ENCODE assay signal across 26 cellular contexts in genomic region chr2:54720563-54720962, GRCh38. TPM values are rescaled to one million over a fixed set of nuclear protein-coding genes. Genes with fewer than 3 reads are reported as not detected.
DNase-seq lines count a peak whose midpoint lies in the region; ATAC-seq, FAIRE-seq and TF ChIP-seq lines count a peak whose summit lies in the region.
"Had no signal": no experiment of that assay in that cellular context is flagged by ENCODE, and none has a peak within 500 bp of the region (broad histone marks: within the 10 kb centered on the region; RNA-seq: fewer than 3 reads in every experiment).

No MANE protein-coding gene starts in this region.

- H3K9ac ChIP-seq in HepG2 (ENCODE audit: insufficient read depth, low read depth, low read length) (no peak overlapping the region), K562 (ENCODE audit: insufficient read depth in 1 of 2, low read depth in 2 of 2, low read length in 2 of 2) (no peak overlapping the region)
- H3K9ac ChIP-seq: SK-N-SH had no signal

- no peaks in the 10 kb centered on the region for H3K36me3 ChIP-seq in HepG2 (replicated peaks in 1 of 2; ENCODE audit: control insufficient read depth in 1 of 2, insufficient read depth in 2 of 2, low read length in 2 of 2)
- no peaks in the 10 kb centered on the region for H3K36me3 ChIP-seq in right lobe of liver
- no peaks in the 10 kb centered on the region for H3K36me3 ChIP-seq in K562 (ENCODE audit: control insufficient read depth, insufficient read depth, low read length)
- H3K36me3 ChIP-seq: Peyer's patch had no signal

- H3K4me3 ChIP-seq in HepG2 (replicated peaks in 1 of 3; ENCODE audit: insufficient read depth in 1 of 3, low read depth in 2 of 3, low read length in 3 of 3): no peak overlapping the region
- H3K4me3 ChIP-seq in right lobe of liver: no peak overlapping the region
- no peak overlapping the region for H3K4me3 ChIP-seq in K562
- H3K4me3 ChIP-seq: Peyer's patch had no signal

- POLR2A ChIA-PET in HepG2 (lab: Yijun Ruan, JAX): no interaction called here
- POLR2A ChIA-PET in K562 (lab: Yijun Ruan, JAX): no interaction called here

- H3K9me1 ChIP-seq in K562 (ENCODE audit: control insufficient read depth, insufficient read depth, low read length): no peaks in the 10 kb centered on the region

- DNase-seq in DMS 273 (lab: John Stamatoyannopoulos, UW; ENCODE audit: unreplicated experiment) (peak; percentile 31), DMS 273 treated with DMSO at 0.1 percent for 48 hours (lab: John Stamatoyannopoulos, UW) (no peak), HepG2 (ENCODE audit: low spot score) (no peak), right lobe of liver (no peak), K562 (ENCODE audit: extremely low read depth in 1 of 4, low spot score in 3 of 4) (peak in 1 of 4 experiments; percentile 26), NCI-H526 treated with DMSO at 0.1 percent for 48 hours (lab: John Stamatoyannopoulos, UW) (no peak), cortex of kidney (lab: John Stamatoyannopoulos, UW) (no peak)
- no peak for DNase-seq in activated CD4-positive, CD25-positive, alpha-beta regulatory T cell treated with anti-CD3 and anti-CD28 coated beads, Interleukin-2, amount 50 U/mL, for 72 hours
- DNase-seq: Caco-2; CD8-positive, alpha-beta T cell; DMS153; GOT3; HCEC 1CT; Karpas-422; MV-4-11; NCI-H1105 treated with DMSO at 0.1 percent for 48 hours; NCI-H2029; NCI-H345; NCI-H510A treated with DMSO at 0.1 percent for 48 hours; NCI-H774; Peyer's patch; SK-N-SH; SW 1271 had no signal

- no peak overlapping the region for H3K4me2 ChIP-seq in HepG2 (ENCODE audit: low read depth, low read length)
- no peak overlapping the region for H3K4me2 ChIP-seq in K562 (ENCODE audit: insufficient read depth, low read length)
- H3K4me2 ChIP-seq: SK-N-SH had no signal

- CTCF ChIA-PET in HepG2 (lab: Yijun Ruan, JAX; ENCODE audit: low intra/inter-chr PET ratio, low total read pairs): no interaction called here
- CTCF ChIA-PET in K562 (lab: Yijun Ruan, JAX; ENCODE audit: low intra/inter-chr PET ratio): no interaction called here

- no peak overlapping the region for H2AFZ ChIP-seq in HepG2 (ENCODE audit: low read length)
- no peak overlapping the region for H2AFZ ChIP-seq in K562 (ENCODE audit: low read depth, low read length)

- BruUV-seq in HepG2 (replicated peaks; lab: Mats Ljungman, UMichigan): no TSS peak
- BruUV-seq in K562 (replicated peaks; lab: Mats Ljungman, UMichigan): no TSS peak

- no peak for TF ChIP-seq CTCF in HepG2 (CRISPR knock-in tag; IDR thresholded peaks at IDR 0.05)
- no peak for TF ChIP-seq CTCF in right lobe of liver (IDR thresholded peaks at IDR 0.05)
- no peak for TF ChIP-seq CTCF in K562 (IDR thresholded peaks at IDR 0.05 in 2 of 3, conservative IDR thresholded peaks at IDR 0.05 in 1 of 3; ENCODE audit: insufficient read depth in 2 of 3, low read depth in 1 of 3, low read length in 3 of 3)

- TF ChIP-seq POLR2A in HepG2 (IDR thresholded peaks at IDR 0.05; ENCODE audit: insufficient read depth in 1 of 2, low read depth in 2 of 2, low read length in 2 of 2): no peak
- TF ChIP-seq POLR2A in right lobe of liver (IDR thresholded peaks at IDR 0.05): no peak
- TF ChIP-seq POLR2A in K562 (conservative IDR thresholded peaks at IDR 0.05): no peak

- ATAC-seq in HepG2 (no peak), right lobe of liver (no peak), K562 (no peak)
- ATAC-seq: CD8-positive, alpha-beta T cell had no signal

- TF ChIP-seq EP300 in HepG2 (IDR thresholded peaks at IDR 0.05; ENCODE audit: low read depth in 2 of 2, low read length in 2 of 2) (no peak), HepG2 (CRISPR knock-in tag; IDR thresholded peaks at IDR 0.05; ENCODE audit: borderline replicate concordance) (no peak), K562 (IDR thresholded peaks at IDR 0.05; ENCODE audit: low read length) (no peak)

- H3K27me3 ChIP-seq in HepG2 (ENCODE audit: control insufficient read depth in 1 of 2, insufficient read depth in 2 of 2, low read length in 2 of 2) (no peaks in the 10 kb centered on the region; a peak in 1 of 5 replicates), right lobe of liver (no peaks in the 10 kb centered on the region), K562 (ENCODE audit: control insufficient read depth in 2 of 2, insufficient read depth in 2 of 2, low read length in 2 of 2) (peaks cover 15 to 16% of the 10 kb centered on the region in 2 experiments; a peak in 4 of 5 replicates)
- H3K27me3 ChIP-seq: Peyer's patch had no signal

- H3K27ac ChIP-seq in HepG2 (ENCODE audit: extremely low read length, insufficient read depth, low read length): no peak overlapping the region
- no peak overlapping the region for H3K27ac ChIP-seq in right lobe of liver
- no peak overlapping the region for H3K27ac ChIP-seq in K562 (ENCODE audit: extremely low read depth, low read depth, low read length)
- H3K27ac ChIP-seq: 22Rv1, C4-2B, Peyer's patch had no signal

- intact Hi-C loops in HepG2 (cut with micrococcal nuclease; ENCODE audit: unreplicated experiment): no loop called here
- intact Hi-C loops in right lobe of liver (cut with DNase I): loop anchor here in 1 of 2 donors (10.0 kb wide), 1 partner anchor 114 kb away; no protein-coding TSS in a partner anchor
- intact Hi-C loops in K562 (cut with micrococcal nuclease): no loop called here

- H3K9me3 ChIP-seq in HepG2 (ENCODE audit: low read length) (no peaks in the 10 kb centered on the region), right lobe of liver (no peaks in the 10 kb centered on the region), K562 (replicated peaks; ENCODE audit: control insufficient read depth, insufficient read depth, low read depth, low read length) (no peaks in the 10 kb centered on the region)
- H3K9me3 ChIP-seq: Peyer's patch, SK-N-SH had no signal

- no peak for FAIRE-seq in HepG2 (lab: Jason Lieb, UNC)
- FAIRE-seq in K562 (lab: Jason Lieb, UNC): peak; percentile 68
- FAIRE-seq: G401.6 had no signal

- TF ChIP-seq RAD21 in HepG2 (CRISPR knock-in tag; IDR thresholded peaks at IDR 0.05) (no peak), K562 (CRISPR knock-in tag; conservative IDR thresholded peaks at IDR 0.05 in 1 of 2, IDR thresholded peaks at IDR 0.05 in 1 of 2) (no peak)

- 50% methylated on average over 2 of the region's 2 CpGs for WGBS in HepG2 (ENCODE audit: low lambda C conversion rate)
- WGBS in right lobe of liver (ENCODE audit: insufficient coverage, low coverage, low lambda C conversion rate, missing lambda C conversion rate): 38% methylated on average over 1 of the region's 2 CpGs
- WGBS in K562 (ENCODE audit: insufficient coverage, low coverage, missing lambda C conversion rate): 37% methylated on average over 2 of the region's 2 CpGs

- no peaks in the 10 kb centered on the region for H4K20me1 ChIP-seq in HepG2 (ENCODE audit: insufficient read depth, low read length)
- no peaks in the 10 kb centered on the region; the same call in 1 of the 2 replicates for H4K20me1 ChIP-seq in K562 (replicated peaks; ENCODE audit: control insufficient read depth, insufficient read depth, low read length)

- in situ Hi-C loops in HepG2 (cut with HindIII; ENCODE audit: extremely low pct_ligation_motif_present, low pct_unique_long_range_greater_than_20kb): no loop called here
- in situ Hi-C loops in K562 (cut with MboI): no loop called here

- H3K4me1 ChIP-seq in HepG2 (ENCODE audit: insufficient read depth, low read length): peaks cover 15% of the 10 kb centered on the region
- H3K4me1 ChIP-seq in right lobe of liver: no peaks in the 10 kb centered on the region
- H3K4me1 ChIP-seq in K562 (replicated peaks in 1 of 2; ENCODE audit: control insufficient read depth in 2 of 2, insufficient read depth in 2 of 2, low read length in 2 of 2): peaks cover 15 to 16% of the 10 kb centered on the region in 2 experiments; a peak in 4 of 5 replicates
- H3K4me1 ChIP-seq: Caco-2 had no signal

- H3K79me2 ChIP-seq in HepG2 (ENCODE audit: insufficient read depth, low read length) (no peaks in the 10 kb centered on the region), K562 (ENCODE audit: control insufficient read depth, insufficient read depth, low read length) (no peaks in the 10 kb centered on the region; the same call in 2 of the 3 replicates)

RNA-seq across cellular contexts. Expression of gene EML6, which starts 2.9 kb away (rescaled TPM):
- 19.9 and 32.4 TPM in 2 replicates for total RNA-seq in HepG2 (2016; rRNA removed; fragmentation: Illumina TruSeq; extraction: Trizol)
- total RNA-seq in HepG2 (2016; cell fraction: cytosol; rRNA removed; fragmentation: Illumina TruSeq; extraction: Trizol; ENCODE audit: low read depth): 8.7 and 8.9 TPM in 2 replicates
- total RNA-seq in HepG2 (2016; cell fraction: insoluble cytoplasmic fraction; rRNA removed; fragmentation: Illumina TruSeq; extraction: Trizol): 21.5 and 29.8 TPM in 2 replicates
- total RNA-seq in HepG2 (2016; cell fraction: membrane; rRNA removed; fragmentation: Illumina TruSeq; extraction: Trizol): 8.7 and 9.4 TPM in 2 replicates
- total RNA-seq in HepG2 (2016; cell fraction: nucleus; rRNA removed; fragmentation: Illumina TruSeq; extraction: Trizol): 55.5 and 58.9 TPM in 2 replicates
- 17.2 and 28.5 TPM in 2 replicates for polyA plus RNA-seq in HepG2 (2011; rRNA removed)
- 6.9 and 8.2 TPM in 2 replicates for polyA plus RNA-seq in HepG2 (2011; cell fraction: cytosol; rRNA removed)
- polyA plus RNA-seq in HepG2 (2011; cell fraction: nucleus; rRNA removed): 112 TPM in 2 replicates
- 5.4 and 8.8 TPM in 2 replicates for polyA plus RNA-seq in HepG2 (2012)
- polyA plus RNA-seq in HepG2 (2016; cell fraction: cytosol; fragmentation: Illumina TruSeq; extraction: Trizol; ENCODE audit: low read depth): 1.9 and 2.7 TPM in 2 replicates
- polyA plus RNA-seq in HepG2 (2016; cell fraction: insoluble cytoplasmic fraction; fragmentation: Illumina TruSeq; extraction: Trizol; ENCODE audit: low read depth): 13.1 and 14.9 TPM in 2 replicates
- polyA plus RNA-seq in HepG2 (2016; cell fraction: membrane; fragmentation: Illumina TruSeq; extraction: Trizol; ENCODE audit: low read depth): 2.9 and 3.6 TPM in 2 replicates
- 110 and 115 TPM in 2 replicates for polyA plus RNA-seq in HepG2 (2016; cell fraction: nucleus; fragmentation: Illumina TruSeq; extraction: Trizol; ENCODE audit: insufficient read depth, low read depth)
- 15.8 and 16.9 TPM in 2 replicates for polyA minus RNA-seq in HepG2 (2011; rRNA and poly(A)+ RNA removed; ENCODE audit: low replicate concordance)
- polyA minus RNA-seq in HepG2 (2011; cell fraction: cytosol; rRNA and poly(A)+ RNA removed): 3.3 and 5.4 TPM in 2 replicates
- polyA minus RNA-seq in HepG2 (2011; cell fraction: nucleus; rRNA and poly(A)+ RNA removed): 26.1 and 28.0 TPM in 2 replicates
- total RNA-seq in right lobe of liver: 1 to 10 TPM in 4 of 6 experiments, under 1 TPM in 2; 0.82 to 2.5 (median 1.5) TPM
- 0.97 and 1.5 TPM in 2 replicates for total RNA-seq in K562 (2011; cell fraction: chromatin; rRNA removed; ENCODE audit: low replicate concordance)
- total RNA-seq in K562 (2011; cell fraction: nucleolus; rRNA removed): under 0.01 and 0.26 TPM in 2 replicates
- 0.66 and 1.2 TPM in 2 replicates for total RNA-seq in K562 (2011; cell fraction: nucleoplasm; rRNA removed)
- 0.23 and 0.29 TPM in 2 replicates for total RNA-seq in K562 (2014; rRNA removed)
- 0.11 and 0.41 TPM in 2 replicates for total RNA-seq in K562 (2014; rRNA removed; fragmentation: Illumina TruSeq; extraction: Trizol)
- 0.07 and 0.26 TPM in 2 replicates for total RNA-seq in K562 (2015; rRNA removed; fragmentation: Illumina TruSeq; extraction: Trizol)
- total RNA-seq in K562 (2021): 0.35 and 0.49 TPM in 2 replicates
- 0.56 and 0.88 TPM in 2 replicates for polyA plus RNA-seq in K562 (2011; rRNA removed)
- 0.54 and 0.62 TPM in 2 replicates for polyA plus RNA-seq in K562 (2011; cell fraction: cytosol; rRNA removed)
- 2.7 and 3.2 TPM in 2 replicates for polyA plus RNA-seq in K562 (2011; cell fraction: nucleus; rRNA removed)
- polyA plus RNA-seq in K562 (2012): 0.08 and 0.60 TPM in 2 replicates
- polyA plus RNA-seq in K562 (2014; fragmentation: Illumina TruSeq; extraction: Trizol): 0.25 and 0.71 TPM in 2 replicates
- under 1 TPM; 0.29 to 0.39 TPM for polyA plus RNA-seq in K562 (2014; fragmentation: Nextera tagmentation; extraction: Ambion mirVana)
- polyA plus RNA-seq in K562 (2014; rRNA removed): 0.07 and 0.92 TPM in 2 replicates
- polyA minus RNA-seq in K562 (2011; rRNA and poly(A)+ RNA removed): 0.21 and 0.48 TPM in 2 replicates
- not detected in 2 replicates for polyA minus RNA-seq in K562 (2011; cell fraction: cytosol; rRNA and poly(A)+ RNA removed)
- 0.44 and 0.81 TPM in 2 replicates for polyA minus RNA-seq in K562 (2011; cell fraction: nucleus; rRNA and poly(A)+ RNA removed)
